In the genomic region with DNA sequence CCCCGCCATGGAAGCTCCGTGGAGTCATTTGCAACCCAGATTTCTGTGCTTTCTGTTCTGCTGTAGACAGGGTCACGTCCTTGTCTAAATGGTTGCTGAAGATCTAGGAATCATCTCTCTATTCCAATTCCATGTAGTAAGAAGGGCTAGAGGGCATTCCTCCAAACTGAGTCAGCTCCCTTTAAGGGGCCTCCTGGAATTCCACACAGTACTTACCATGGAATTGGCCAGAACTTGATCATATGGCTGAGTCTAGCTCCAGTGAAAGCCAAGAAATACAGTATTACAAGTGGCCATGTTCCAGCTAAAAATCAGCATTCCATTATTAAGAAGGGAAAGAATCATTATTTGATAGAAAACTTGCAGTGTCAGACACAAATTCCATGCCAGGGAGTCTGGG, we compare ENCODE assay signal across 12 cellular contexts.
A peak's percentile ranks its signal among the peaks of the same experiment; 100 is the strongest.
DNase-seq lines count a peak whose midpoint lies in the region; ATAC-seq and TF ChIP-seq lines count a peak whose summit lies in the region.
"Had no signal": no experiment of that assay in that cellular context is flagged by ENCODE, and none has a peak within 500 bp of the region (broad histone marks: within the 10 kb centered on the region; RNA-seq: fewer than 3 reads in every experiment).

No MANE protein-coding gene starts in this region.

- TF ChIP-seq CTCF in AG10803 (conservative IDR thresholded peaks at IDR 0.05; ENCODE audit: low read length) (no peak), neutrophil (IDR thresholded peaks at IDR 0.05) (no peak), A673 (conservative IDR thresholded peaks at IDR 0.05; ENCODE audit: low read depth, low read length) (no peak)
- no peak for TF ChIP-seq CTCF in activated CD8-positive, alpha-beta T cell treated with anti-CD3 and anti-CD28 coated beads for 36 hours (IDR thresholded peaks at IDR 0.05)

- POLR2A ChIA-PET in A673 (lab: Charles Lee; ENCODE audit: low non-redundant PET), result no interaction called here
- POLR2A ChIA-PET in activated CD8-positive, alpha-beta T cell treated with anti-CD3 and anti-CD28 coated beads for 36 hours (lab: Charles Lee), result interaction anchor here (1.0 to 3.5 kb wide), 4 partner anchors 9 to 14 kb away, joined by 3 to 15 read pairs (median 4); no protein-coding TSS in a partner anchor

- H3K9me3 ChIP-seq in neutrophil, result no peaks in the 10 kb centered on the region
- H3K9me3 ChIP-seq in A673 (ENCODE audit: low read depth, low read length, poor library complexity, severe bottlenecking), result no peaks in the 10 kb centered on the region
- H3K9me3 ChIP-seq: right atrium auricular region had no signal

- peak; percentile 97 for DNase-seq in AG10803 (ENCODE audit: low read depth)
- peak; percentile 90 for DNase-seq in M059J (ENCODE audit: low read depth)
- peak; percentile 76 for DNase-seq in dedifferentiated amniotic fluid mesenchymal stem cell (ENCODE audit: extremely low spot score)
- no peak for DNase-seq in sciatic nerve (ENCODE audit: low spot score)
- DNase-seq in A673 (ENCODE audit: low spot score), result no peak
- DNase-seq in activated CD8-positive, alpha-beta T cell treated with anti-CD3 and anti-CD28 coated beads for 36 hours, result no peak
- DNase-seq: CD4-positive, alpha-beta memory T cell; H9 had no signal

- intact Hi-C loops in sciatic nerve (cut with DNase I), result no loop called here
- intact Hi-C loops in A673 (cut with micrococcal nuclease; ENCODE audit: unreplicated experiment), result no loop called here
- intact Hi-C loops in activated CD8-positive, alpha-beta T cell treated with anti-CD3 and anti-CD28 coated beads for 36 hours (cut with micrococcal nuclease), result no loop called here

- no peak for ATAC-seq in sciatic nerve
- ATAC-seq in activated CD8-positive, alpha-beta T cell treated with anti-CD3 and anti-CD28 coated beads for 36 hours, result no peak
- no peak for ATAC-seq in GM21529 (IDR thresholded peaks at IDR 0.05; ENCODE audit: unreplicated experiment)
- ATAC-seq: Panc1 had no signal

- no TSS peak for BruUV-seq in A673 (replicated peaks; lab: Mats Ljungman, UMichigan)

- peak overlapping the region; percentile 97 for H3K27ac ChIP-seq in neutrophil
- H3K27ac ChIP-seq in A673 (ENCODE audit: low read depth, low read length, poor library complexity, severe bottlenecking), result no peak overlapping the region

- H3K4me3 ChIP-seq in AG10803 (ENCODE audit: low read length), result no peak overlapping the region
- peak overlapping the region in 1 of 2 experiments; percentile 27 for H3K4me3 ChIP-seq in neutrophil (ENCODE audit: low read depth in 1 of 2, low read length in 1 of 2)
- H3K4me3 ChIP-seq in A673 (ENCODE audit: low read depth, low read length, poor library complexity, severe bottlenecking), result no peak overlapping the region
- H3K4me3 ChIP-seq: right atrium auricular region had no signal

- H3K36me3 ChIP-seq in neutrophil (no peaks in the 10 kb centered on the region), A673 (ENCODE audit: insufficient read depth, low read length, poor library complexity, severe bottlenecking) (no peaks in the 10 kb centered on the region)
- H3K36me3 ChIP-seq: right atrium auricular region had no signal

- no peaks in the 10 kb centered on the region for H3K27me3 Mint-ChIP-seq in activated CD8-positive, alpha-beta T cell treated with anti-CD3 and anti-CD28 coated beads for 36 hours
- H3K27me3 Mint-ChIP-seq: CD4-positive, alpha-beta memory T cell had no signal

- H3K36me3 Mint-ChIP-seq in activated CD8-positive, alpha-beta T cell treated with anti-CD3 and anti-CD28 coated beads for 36 hours (ENCODE audit: low read depth), result peaks cover 50% of the 10 kb centered on the region

- no peaks in the 10 kb centered on the region for H3K9me3 Mint-ChIP-seq in activated CD8-positive, alpha-beta T cell treated with anti-CD3 and anti-CD28 coated beads for 36 hours
- H3K9me3 Mint-ChIP-seq: H9 had no signal

- H3K27ac Mint-ChIP-seq in activated CD8-positive, alpha-beta T cell treated with anti-CD3 and anti-CD28 coated beads for 36 hours, result no peak overlapping the region
- H3K27ac Mint-ChIP-seq: CD4-positive, alpha-beta memory T cell; H9 had no signal

- peaks cover 58 to 60% of the 10 kb centered on the region in 2 experiments for H3K4me1 ChIP-seq in neutrophil (ENCODE audit: control insufficient read depth in 1 of 2, insufficient read depth in 1 of 2, low read depth in 1 of 2, low read length in 1 of 2)
- H3K4me1 ChIP-seq in A673 (ENCODE audit: insufficient read depth, low read length, poor library complexity, severe bottlenecking), result no peaks in the 10 kb centered on the region

- H3K4me1 Mint-ChIP-seq in activated CD8-positive, alpha-beta T cell treated with anti-CD3 and anti-CD28 coated beads for 36 hours (ENCODE audit: low read depth), result peaks cover 53% of the 10 kb centered on the region

- no peak overlapping the region for H3K4me3 Mint-ChIP-seq in activated CD8-positive, alpha-beta T cell treated with anti-CD3 and anti-CD28 coated beads for 36 hours
- H3K4me3 Mint-ChIP-seq: CD4-positive, alpha-beta memory T cell; H9 had no signal

- no peaks in the 10 kb centered on the region for H3K27me3 ChIP-seq in neutrophil
- H3K27me3 ChIP-seq in A673 (replicated peaks; ENCODE audit: insufficient read depth, low read depth, low read length, poor library complexity), result no peaks in the 10 kb centered on the region
- H3K27me3 ChIP-seq: right atrium auricular region had no signal

- CTCF ChIA-PET in A673 (lab: Charles Lee), result no interaction called here
- CTCF ChIA-PET in activated CD8-positive, alpha-beta T cell treated with anti-CD3 and anti-CD28 coated beads for 36 hours (lab: Charles Lee), result interaction anchor here (1.1 to 1.9 kb wide), 3 partner anchors 9 to 345 kb away, joined by 4 to 10 read pairs (median 5); no protein-coding TSS in a partner anchor

Comparison
In these comparisons a context has a peak if more than half of its experiments do, and no peak if none do; other contexts are left out.
1. DNase-seq: peak in AG10803 (single experiment), M059J (single experiment) and dedifferentiated amniotic fluid mesenchymal stem cell (single experiment); none in sciatic nerve (single experiment), A673 (single experiment) and activated CD8-positive, alpha-beta T cell treated with anti-CD3 and anti-CD28 coated beads for 36 hours (single experiment).